Comparison of ENCODE assay signal across 8 cellular contexts in genomic region chrX:13013353-13014110, GRCh38. TPM values are rescaled to one million over a fixed set of nuclear protein-coding genes. Genes with fewer than 3 reads are reported as not detected.
A peak's percentile ranks its signal among the peaks of the same experiment; 100 is the strongest.
DNase-seq lines count a peak whose midpoint lies in the region; ATAC-seq and TF ChIP-seq lines count a peak whose summit lies in the region.

No MANE protein-coding gene starts in this region.

- peak overlapping the region; percentile 85 to 96 for H3K27ac Mint-ChIP-seq in T-cell
- H3K27ac Mint-ChIP-seq in WTC11, result no peak overlapping the region; the same call in 1 of the 2 replicates

- no peaks in the 10 kb centered on the region for H3K36me3 Mint-ChIP-seq in T-cell
- H3K36me3 Mint-ChIP-seq in WTC11, result no peaks in the 10 kb centered on the region

- H3K9me3 Mint-ChIP-seq in T-cell (no peaks in the 10 kb centered on the region), WTC11 (no peaks in the 10 kb centered on the region)

- peak overlapping the region; percentile 70 to 96 (median 91) for H3K27ac ChIP-seq in BLaER1 treated with 17β-estradiol and CSF1 and Interleukin-3, amounts not matched to agents 10 nM and 100 nM

- no peak for TF ChIP-seq CTCF in WTC11 (IDR thresholded peaks at IDR 0.05)

- peak overlapping the region; percentile 60 to 89 (median 80) for H3K4me2 ChIP-seq in BLaER1 treated with 17β-estradiol and CSF1 and Interleukin-3, amounts not matched to agents 10 nM and 100 nM

- no peak overlapping the region; a peak in 1 of 20 replicates for H3K4me3 ChIP-seq in BLaER1 treated with 17β-estradiol and CSF1 and Interleukin-3, amounts not matched to agents 10 nM and 100 nM

- CTCF ChIA-PET in T-cell (lab: Charles Lee), result interaction anchor here (0.6 to 1.9 kb wide), 7 partner anchors 11 to 79 kb away, joined by 3 to 6 read pairs (median 3); no protein-coding TSS in a partner anchor
- CTCF ChIA-PET in WTC11 (lab: Charles Lee), result interaction anchor here (1.1 kb wide), 1 partner anchor 67 kb away, joined by 3 read pairs; no protein-coding TSS in a partner anchor

- peak overlapping the region; percentile 49 to 81 (median 74); a peak in 21 of 22 replicates for H3K9ac ChIP-seq in BLaER1 treated with 17β-estradiol and CSF1 and Interleukin-3, amounts not matched to agents 10 nM and 100 nM

- H3K4me3 Mint-ChIP-seq in T-cell, result peak overlapping the region; percentile 8 to 66 (median 54)
- no peak overlapping the region for H3K4me3 Mint-ChIP-seq in WTC11

- peaks cover 26 to 100% (median 63%) of the 10 kb centered on the region in 10 experiments for H3K4me1 ChIP-seq in BLaER1 treated with 17β-estradiol and CSF1 and Interleukin-3, amounts not matched to agents 10 nM and 100 nM

- H3K27me3 Mint-ChIP-seq in T-cell (peaks cover 0 to 40% of the 10 kb centered on the region in 2 donors), WTC11 (ENCODE audit: low read depth) (no peaks in the 10 kb centered on the region)

- no peaks in the 10 kb centered on the region for H4K20me1 ChIP-seq in BLaER1 treated with 17β-estradiol and CSF1 and Interleukin-3, amounts not matched to agents 10 nM and 100 nM

- H3K36me3 ChIP-seq in BLaER1 treated with 17β-estradiol and CSF1 and Interleukin-3, amounts not matched to agents 10 nM and 100 nM, result no peaks in the 10 kb centered on the region

- DNase-seq in T-cell (peak in 11 of 34 experiments; percentile 6 to 43 (median 20)), left kidney (ENCODE audit: low read depth, low spot score) (peak; percentile 31), NCI-H2196 (lab: John Stamatoyannopoulos, UW; ENCODE audit: unreplicated experiment) (no peak), SHP77 treated with DMSO at 0.1 percent for 48 hours (lab: John Stamatoyannopoulos, UW) (no peak), WTC11 (ENCODE audit: low spot score) (no peak)

- H3K4me1 Mint-ChIP-seq in T-cell, result peaks cover 59 to 76% (median 63%) of the 10 kb centered on the region in 3 donors
- peaks cover 28% of the 10 kb centered on the region for H3K4me1 Mint-ChIP-seq in WTC11

- ATAC-seq in GM19035 (IDR thresholded peaks at IDR 0.05; ENCODE audit: unreplicated experiment), result peak; percentile 89
- peak; percentile 87 for ATAC-seq in HG03196 (IDR thresholded peaks at IDR 0.05; ENCODE audit: unreplicated experiment)
- peak; percentile 79 to 89 (median 84) for ATAC-seq in T-cell (replicated peaks in 1 of 4)
- ATAC-seq in WTC11, result no peak; the same call in 1 of the 2 replicates

- POLR2A ChIA-PET in T-cell (lab: Charles Lee) (interaction anchor here in 1 of 2 donors (0.5 to 1.3 kb wide), 4 partner anchors 11 to 36 kb away, joined by 3 to 4 read pairs (median 3); no protein-coding TSS in a partner anchor), WTC11 (lab: Charles Lee) (no interaction called here)

- 0 out of 22 replicates have a peak, but pooled peaks cover 0 to 10% (median 0%) of the 10 kb centered on the region in 11 experiments for H3K27me3 ChIP-seq in BLaER1 treated with 17β-estradiol and CSF1 and Interleukin-3, amounts not matched to agents 10 nM and 100 nM

- H3K9me3 ChIP-seq in BLaER1 treated with 17β-estradiol and CSF1 and Interleukin-3, amounts not matched to agents 10 nM and 100 nM (replicated peaks in 1 of 11), result no peaks in the 10 kb centered on the region; a peak in 3 of 22 replicates

TF ChIP-seq in WTC11, 78 proteins besides CTCF, POLR2A, EP300 and RAD21:
- TF ChIP-seq TEAD4 (CRISPR knock-in tag; IDR thresholded peaks at IDR 0.05), result no peak
- no peak for TF ChIP-seq ZNF423 (CRISPR knock-in tag; IDR thresholded peaks at IDR 0.05)
- no peak for TF ChIP-seq FOXJ3 (CRISPR knock-in tag; IDR thresholded peaks at IDR 0.05; ENCODE audit: borderline replicate concordance)
- TF ChIP-seq JAZF1 (CRISPR knock-in tag; IDR thresholded peaks at IDR 0.05), result no peak
- no peak for TF ChIP-seq GABPB1 (CRISPR knock-in tag; IDR thresholded peaks at IDR 0.05)
- no peak for TF ChIP-seq ETV6 (CRISPR knock-in tag; IDR thresholded peaks at IDR 0.05)
- TF ChIP-seq ATF6 (CRISPR knock-in tag; IDR thresholded peaks at IDR 0.05), result no peak
- no peak for TF ChIP-seq IRF2 (CRISPR knock-in tag; IDR thresholded peaks at IDR 0.05; ENCODE audit: borderline replicate concordance, low read depth)

RNA-seq across cellular contexts. Expression of gene FAM9C, which starts 30.9 kb away (rescaled TPM):
- total RNA-seq in T-cell, result not detected
- 0.07 to 0.28 TPM in 2 of 3 replicates, not detected in the other for total RNA-seq in WTC11 (2021)

RNA-seq across cellular contexts. Expression of gene TMSB4X, which starts 38.6 kb away (rescaled TPM):
- total RNA-seq in T-cell, result 1,000 to 10,000 TPM; 5,030 to 6,201 (median 5,880) TPM
- total RNA-seq in WTC11 (2021), result 2,375 to 2,595 TPM (median 2,468 TPM) in 3 replicates
